Comparison of ENCODE assay signal across 2 cellular contexts in genomic region chr11:6062691-6063358, GRCh38.
TF ChIP-seq lines count a peak whose summit lies in the region.

No MANE protein-coding gene starts in this region.

TF ChIP-seq in HCT116, 20 proteins besides CTCF, POLR2A, EP300 and RAD21:
- no peak for TF ChIP-seq TCF7L2 (IDR thresholded peaks at IDR 0.05; ENCODE audit: borderline replicate concordance, extremely low read depth, insufficient read depth, insufficient read length)
- no peak for TF ChIP-seq POLR2AphosphoS5 (IDR thresholded peaks at IDR 0.05; ENCODE audit: low read depth, low read length)
- no peak for TF ChIP-seq CBX3 (IDR thresholded peaks at IDR 0.05; ENCODE audit: low read depth)
- no peak for TF ChIP-seq REST (IDR thresholded peaks at IDR 0.05; ENCODE audit: low read depth)
- TF ChIP-seq, protein P1, sequence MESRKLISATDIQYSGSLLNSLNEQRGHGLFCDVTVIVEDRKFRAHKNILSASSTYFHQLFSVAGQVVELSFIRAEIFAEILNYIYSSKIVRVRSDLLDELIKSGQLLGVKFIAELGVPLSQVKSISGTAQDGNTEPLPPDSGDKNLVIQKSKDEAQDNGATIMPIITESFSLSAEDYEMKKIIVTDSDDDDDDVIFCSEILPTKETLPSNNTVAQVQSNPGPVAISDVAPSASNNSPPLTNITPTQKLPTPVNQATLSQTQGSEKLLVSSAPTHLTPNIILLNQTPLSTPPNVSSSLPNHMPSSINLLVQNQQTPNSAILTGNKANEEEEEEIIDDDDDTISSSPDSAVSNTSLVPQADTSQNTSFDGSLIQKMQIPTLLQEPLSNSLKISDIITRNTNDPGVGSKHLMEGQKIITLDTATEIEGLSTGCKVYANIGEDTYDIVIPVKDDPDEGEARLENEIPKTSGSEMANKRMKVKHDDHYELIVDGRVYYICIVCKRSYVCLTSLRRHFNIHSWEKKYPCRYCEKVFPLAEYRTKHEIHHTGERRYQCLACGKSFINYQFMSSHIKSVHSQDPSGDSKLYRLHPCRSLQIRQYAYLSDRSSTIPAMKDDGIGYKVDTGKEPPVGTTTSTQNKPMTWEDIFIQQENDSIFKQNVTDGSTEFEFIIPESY (IDR thresholded peaks at IDR 0.05; ENCODE audit: extremely low read depth, insufficient replicate concordance, low read length) = no peak
- TF ChIP-seq SP1 (IDR thresholded peaks at IDR 0.05; ENCODE audit: low read depth) = no peak

TF ChIP-seq in GM12878, 131 proteins besides CTCF, POLR2A, EP300 and RAD21:
- no peak for TF ChIP-seq SUZ12 (IDR thresholded peaks at IDR 0.05; ENCODE audit: unreplicated experiment)
- no peak for TF ChIP-seq STAT1 (conservative IDR thresholded peaks at IDR 0.05)
- no peak for TF ChIP-seq ASH2L (IDR thresholded peaks at IDR 0.05; ENCODE audit: borderline replicate concordance, low read depth)
- TF ChIP-seq STAT3 (IDR thresholded peaks at IDR 0.05; ENCODE audit: low read depth, low read length) = no peak
- no peak for TF ChIP-seq BHLHE40 (IDR thresholded peaks at IDR 0.05; ENCODE audit: borderline replicate concordance in 1 of 2, low read depth in 2 of 2, low read length in 1 of 2)
- TF ChIP-seq GATAD2B (conservative IDR thresholded peaks at IDR 0.05; ENCODE audit: low read depth) = no peak
- TF ChIP-seq, protein P2, sequence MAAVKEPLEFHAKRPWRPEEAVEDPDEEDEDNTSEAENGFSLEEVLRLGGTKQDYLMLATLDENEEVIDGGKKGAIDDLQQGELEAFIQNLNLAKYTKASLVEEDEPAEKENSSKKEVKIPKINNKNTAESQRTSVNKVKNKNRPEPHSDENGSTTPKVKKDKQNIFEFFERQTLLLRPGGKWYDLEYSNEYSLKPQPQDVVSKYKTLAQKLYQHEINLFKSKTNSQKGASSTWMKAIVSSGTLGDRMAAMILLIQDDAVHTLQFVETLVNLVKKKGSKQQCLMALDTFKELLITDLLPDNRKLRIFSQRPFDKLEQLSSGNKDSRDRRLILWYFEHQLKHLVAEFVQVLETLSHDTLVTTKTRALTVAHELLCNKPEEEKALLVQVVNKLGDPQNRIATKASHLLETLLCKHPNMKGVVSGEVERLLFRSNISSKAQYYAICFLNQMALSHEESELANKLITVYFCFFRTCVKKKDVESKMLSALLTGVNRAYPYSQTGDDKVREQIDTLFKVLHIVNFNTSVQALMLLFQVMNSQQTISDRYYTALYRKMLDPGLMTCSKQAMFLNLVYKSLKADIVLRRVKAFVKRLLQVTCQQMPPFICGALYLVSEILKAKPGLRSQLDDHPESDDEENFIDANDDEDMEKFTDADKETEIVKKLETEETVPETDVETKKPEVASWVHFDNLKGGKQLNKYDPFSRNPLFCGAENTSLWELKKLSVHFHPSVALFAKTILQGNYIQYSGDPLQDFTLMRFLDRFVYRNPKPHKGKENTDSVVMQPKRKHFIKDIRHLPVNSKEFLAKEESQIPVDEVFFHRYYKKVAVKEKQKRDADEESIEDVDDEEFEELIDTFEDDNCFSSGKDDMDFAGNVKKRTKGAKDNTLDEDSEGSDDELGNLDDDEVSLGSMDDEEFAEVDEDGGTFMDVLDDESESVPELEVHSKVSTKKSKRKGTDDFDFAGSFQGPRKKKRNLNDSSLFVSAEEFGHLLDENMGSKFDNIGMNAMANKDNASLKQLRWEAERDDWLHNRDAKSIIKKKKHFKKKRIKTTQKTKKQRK (IDR thresholded peaks at IDR 0.05; ENCODE audit: low read depth, low read length) = no peak
- no peak for TF ChIP-seq E4F1 (IDR thresholded peaks at IDR 0.05; ENCODE audit: borderline replicate concordance, partially characterized antibody)
- no peak for TF ChIP-seq JUND (IDR thresholded peaks at IDR 0.05; ENCODE audit: low read depth, low read length)
